ENCODE assay signal across 17 cellular contexts in genomic region chr12:99087278-99087677, GRCh38.
DNase-seq lines count a peak whose midpoint lies in the region; ATAC-seq, FAIRE-seq and TF ChIP-seq lines count a peak whose summit lies in the region.
"Had no signal": no experiment of that assay in that cellular context is flagged by ENCODE, and none has a peak within 500 bp of the region (broad histone marks: within the 10 kb centered on the region; RNA-seq: fewer than 3 reads in every experiment).

No MANE protein-coding gene starts in this region.

- no peak overlapping the region for H3K9ac ChIP-seq in OCI-LY3 (ENCODE audit: low read length)

- no peak overlapping the region for H3K4me3 Mint-ChIP-seq in nephron progenitor cell
- H3K4me3 Mint-ChIP-seq: activated naive CD8-positive, alpha-beta T cell treated with anti-CD3 and anti-CD28 coated beads for 36 hours; HFFc6; naive B cell; stimulated activated naive CD8-positive, alpha-beta T cell treated with anti-CD3 and anti-CD28 coated beads, Interleukin-15, Interleukin-2, amounts not matched to agents 100 ng/mL and 50 ng/mL, for 24 hours had no signal

- no peaks in the 10 kb centered on the region for H3K9me3 Mint-ChIP-seq in nephron progenitor cell
- H3K9me3 Mint-ChIP-seq: stimulated activated naive CD8-positive, alpha-beta T cell treated with anti-CD3 and anti-CD28 coated beads, Interleukin-15, Interleukin-2, amounts not matched to agents 100 ng/mL and 50 ng/mL, for 24 hours had no signal

- peaks cover 7% of the 10 kb centered on the region for H3K4me1 Mint-ChIP-seq in nephron progenitor cell
- H3K4me1 Mint-ChIP-seq: activated naive CD8-positive, alpha-beta T cell treated with anti-CD3 and anti-CD28 coated beads for 36 hours; naive B cell had no signal

- H3K27ac Mint-ChIP-seq in nephron progenitor cell = no peak overlapping the region
- H3K27ac Mint-ChIP-seq: activated naive CD8-positive, alpha-beta T cell treated with anti-CD3 and anti-CD28 coated beads for 36 hours; HFFc6; naive B cell; stimulated activated naive CD8-positive, alpha-beta T cell treated with anti-CD3 and anti-CD28 coated beads, Interleukin-15, Interleukin-2, amounts not matched to agents 100 ng/mL and 50 ng/mL, for 24 hours had no signal

- H3K27me3 Mint-ChIP-seq in nephron progenitor cell (ENCODE audit: low read depth, poor library complexity) = no peaks in the 10 kb centered on the region
- H3K27me3 Mint-ChIP-seq: stimulated activated naive CD8-positive, alpha-beta T cell treated with anti-CD3 and anti-CD28 coated beads, Interleukin-15, Interleukin-2, amounts not matched to agents 100 ng/mL and 50 ng/mL, for 24 hours had no signal

- H4K20me1 ChIP-seq in OCI-LY3 (ENCODE audit: insufficient read depth, low read length) = no peaks in the 10 kb centered on the region

- in situ Hi-C loops in G401 (cut with HindIII; ENCODE audit: low sequenced_read_pairs) = no loop called here

- H3K27ac ChIP-seq in OCI-LY3 (ENCODE audit: low read length) (no peak overlapping the region), foreskin keratinocyte (no peak overlapping the region)
- H3K27ac ChIP-seq: right atrium auricular region, SK-N-MC had no signal

- ATAC-seq in foreskin keratinocyte = no peak
- no peak for ATAC-seq in HG02610 (IDR thresholded peaks at IDR 0.05; ENCODE audit: unreplicated experiment)

- no peak for FAIRE-seq in D721Med (lab: Jason Lieb, UNC)
- FAIRE-seq: frontal cortex had no signal

- no peak overlapping the region for H3K4me3 ChIP-seq in OCI-LY3 (ENCODE audit: low read length)
- H3K4me3 ChIP-seq: right atrium auricular region, SK-N-MC had no signal

- no peak for TF ChIP-seq CTCF in OCI-LY3 (IDR thresholded peaks at IDR 0.05; ENCODE audit: low read depth, low read length)
- no peak for TF ChIP-seq CTCF in foreskin keratinocyte (conservative IDR thresholded peaks at IDR 0.05)
- no peak for TF ChIP-seq CTCF in nephron progenitor cell (IDR thresholded peaks at IDR 0.05)
- TF ChIP-seq CTCF in D721Med (IDR thresholded peaks at IDR 0.05; ENCODE audit: insufficient read depth, missing control alignments) = no peak

- H3K36me3 Mint-ChIP-seq in nephron progenitor cell (ENCODE audit: low read depth) = no peaks in the 10 kb centered on the region
- H3K36me3 Mint-ChIP-seq: activated naive CD8-positive, alpha-beta T cell treated with anti-CD3 and anti-CD28 coated beads for 36 hours; naive B cell had no signal

- H2AFZ ChIP-seq in OCI-LY3 (ENCODE audit: low read depth, low read length) = peak overlapping the region; percentile 25; the same call in 1 of the 2 replicates

- H3K4me1 ChIP-seq in OCI-LY3 (ENCODE audit: low read length) = peaks cover 8% of the 10 kb centered on the region
- no peaks in the 10 kb centered on the region for H3K4me1 ChIP-seq in foreskin keratinocyte
- H3K4me1 ChIP-seq: right atrium auricular region had no signal

- no peaks in the 10 kb centered on the region for H3K36me3 ChIP-seq in OCI-LY3 (replicated peaks; ENCODE audit: low read depth, low read length)
- H3K36me3 ChIP-seq: right atrium auricular region had no signal

- DNase-seq in G401 (ENCODE audit: low spot score) (peak; percentile 69), NCI-H1436 (lab: John Stamatoyannopoulos, UW) (peak; percentile 91), foreskin keratinocyte (peak; percentile 0 to 7), nephron progenitor cell (no peak), SIG-M5 (lab: John Stamatoyannopoulos, UW) (no peak), D721Med (ENCODE audit: insufficient read length, low spot score) (no peak)
- DNase-seq: activated CD8-positive, alpha-beta memory T cell treated with anti-CD3 and anti-CD28 coated beads, Interleukin-2, amount 50 U/mL, for 4 hours; activated naive CD8-positive, alpha-beta T cell treated with anti-CD3 and anti-CD28 coated beads for 36 hours; DND-41; HFFc6; naive B cell had no signal

- H3K27me3 ChIP-seq in OCI-LY3 (ENCODE audit: low read depth, low read length) = no peaks in the 10 kb centered on the region
- no peaks in the 10 kb centered on the region for H3K27me3 ChIP-seq in foreskin keratinocyte
- H3K27me3 ChIP-seq: right atrium auricular region had no signal

- no peak overlapping the region for H3K4me2 ChIP-seq in OCI-LY3 (ENCODE audit: low read length)

- no peaks in the 10 kb centered on the region for H3K9me3 ChIP-seq in OCI-LY3 (ENCODE audit: insufficient read depth, low read length)
- H3K9me3 ChIP-seq: right atrium auricular region had no signal

- H3K79me2 ChIP-seq in OCI-LY3 (ENCODE audit: low read length) = no peaks in the 10 kb centered on the region

Comparison
In these comparisons a context has a peak if more than half of its experiments do, and no peak if none do; other contexts are left out.
1. DNase-seq: peak in G401 (single experiment), NCI-H1436 (single experiment) and foreskin keratinocyte (2 of 2); none in nephron progenitor cell (single experiment), SIG-M5 (single experiment) and D721Med (single experiment).